In genomic region chr11:14520086-14520901, GRCh38 we compare ENCODE assay signal across 8 cellular contexts. TPM values are rescaled to one million over a fixed set of nuclear protein-coding genes. Genes with fewer than 3 reads are reported as not detected.
A peak's percentile ranks its signal among the peaks of the same experiment; 100 is the strongest.
DNase-seq lines count a peak whose midpoint lies in the region; ATAC-seq and TF ChIP-seq lines count a peak whose summit lies in the region.

TSS of gene PSMA1 (minus strand) at chr11:14520386. CDS start at chr11:14520299, 87 bp downstream.

- TF ChIP-seq POLR2A in vagina (IDR thresholded peaks at IDR 0.05), result peak in 1 of 2 donors; percentile 53

- DNase-seq in NCI-H187 treated with DMSO at 0.1 percent for 48 hours (lab: John Stamatoyannopoulos, UW), result peak; percentile 96
- peak; percentile 63 to 96 (median 88) for DNase-seq in anterior cingulate cortex (lab: John Stamatoyannopoulos, UW)
- peak; percentile 95 to 98 (median 97) for DNase-seq in right cardiac atrium
- DNase-seq in putamen (ENCODE audit: low spot score), result peak; percentile 93
- DNase-seq in vagina (ENCODE audit: extremely low spot score in 2 of 2), result peak in 1 of 2 donors; percentile 95

- TF ChIP-seq CTCF in vagina (IDR thresholded peaks at IDR 0.05), result peak in 2 of 3 experiments; percentile 32 to 73

- peak within 1 kb of the TSS; percentile 98 for H3K4me3 ChIP-seq in right cardiac atrium (ENCODE audit: low read length)
- H3K4me3 ChIP-seq in vagina, result peak within 1 kb of the TSS; percentile 65 to 80

- intact Hi-C loops in T-helper 2 cell treated with Interferon-gamma antibody and Interleukin-4, amounts not matched to agents 100 ng/mL and 5 ng/mL, for 36 hours (cut with micrococcal nuclease), result loop anchor here (1.0 kb wide), 8 partner anchors 17 to 554 kb away; partner anchors contain the start of gene COPB1
- intact Hi-C loops in right cardiac atrium (cut with DNase I) (loop anchor here in 1 of 4 donors (5.0 kb wide), 1 partner anchor 372 kb away; the partner anchor contains the start of gene CYP2R1), vagina (cut with DNase I) (loop anchor here (10.0 kb wide), 1 partner anchor 375 kb away; the partner anchor contains the start of gene CYP2R1)

- H3K27me3 ChIP-seq in right cardiac atrium (ENCODE audit: control insufficient read depth, insufficient read depth) (no peaks in the 10 kb centered on the region), vagina (no peaks in the 10 kb centered on the region)

- H3K36me3 ChIP-seq in vagina, result peaks cover 0 to 22% of the 10 kb centered on the region in 2 donors

- ATAC-seq in GM18499 (IDR thresholded peaks at IDR 0.05; ENCODE audit: insufficient read depth, unreplicated experiment), result peak; percentile 80
- ATAC-seq in HG02943 (IDR thresholded peaks at IDR 0.05; ENCODE audit: low read depth, unreplicated experiment), result peak; percentile 92
- peak; percentile 98 to 99 for ATAC-seq in right cardiac atrium

- no peaks in the 10 kb centered on the region for H3K4me1 ChIP-seq in right cardiac atrium (ENCODE audit: control insufficient read depth, insufficient read depth, low read length)
- peaks cover 17% of the 10 kb centered on the region for H3K4me1 ChIP-seq in vagina

- WGBS in right cardiac atrium, result under 1% methylated on average over 55 of the region's 55 CpGs

- H3K9me3 ChIP-seq in right cardiac atrium (ENCODE audit: control insufficient read depth, low read length), result no peaks in the 10 kb centered on the region
- no peaks in the 10 kb centered on the region for H3K9me3 ChIP-seq in vagina

- peak within 1 kb of the TSS; percentile 97 for H3K27ac ChIP-seq in right cardiac atrium (ENCODE audit: low read length)
- H3K27ac ChIP-seq in vagina, result peak within 1 kb of the TSS; percentile 78

RNA-seq across cellular contexts. Expression of gene PSMA1, which starts in this region (rescaled TPM):
- total RNA-seq in T-helper 2 cell treated with Interferon-gamma antibody and Interleukin-4, amounts not matched to agents 100 ng/mL and 5 ng/mL, for 36 hours, result 238 and 248 TPM in 2 replicates
- total RNA-seq in right cardiac atrium (100 to 1,000 TPM; 105 to 132 (median 117) TPM), vagina (72.4 TPM)
- polyA plus RNA-seq in right cardiac atrium, result 145 TPM
